Comparison of ENCODE assay signal across 8 cellular contexts in the genomic region with DNA sequence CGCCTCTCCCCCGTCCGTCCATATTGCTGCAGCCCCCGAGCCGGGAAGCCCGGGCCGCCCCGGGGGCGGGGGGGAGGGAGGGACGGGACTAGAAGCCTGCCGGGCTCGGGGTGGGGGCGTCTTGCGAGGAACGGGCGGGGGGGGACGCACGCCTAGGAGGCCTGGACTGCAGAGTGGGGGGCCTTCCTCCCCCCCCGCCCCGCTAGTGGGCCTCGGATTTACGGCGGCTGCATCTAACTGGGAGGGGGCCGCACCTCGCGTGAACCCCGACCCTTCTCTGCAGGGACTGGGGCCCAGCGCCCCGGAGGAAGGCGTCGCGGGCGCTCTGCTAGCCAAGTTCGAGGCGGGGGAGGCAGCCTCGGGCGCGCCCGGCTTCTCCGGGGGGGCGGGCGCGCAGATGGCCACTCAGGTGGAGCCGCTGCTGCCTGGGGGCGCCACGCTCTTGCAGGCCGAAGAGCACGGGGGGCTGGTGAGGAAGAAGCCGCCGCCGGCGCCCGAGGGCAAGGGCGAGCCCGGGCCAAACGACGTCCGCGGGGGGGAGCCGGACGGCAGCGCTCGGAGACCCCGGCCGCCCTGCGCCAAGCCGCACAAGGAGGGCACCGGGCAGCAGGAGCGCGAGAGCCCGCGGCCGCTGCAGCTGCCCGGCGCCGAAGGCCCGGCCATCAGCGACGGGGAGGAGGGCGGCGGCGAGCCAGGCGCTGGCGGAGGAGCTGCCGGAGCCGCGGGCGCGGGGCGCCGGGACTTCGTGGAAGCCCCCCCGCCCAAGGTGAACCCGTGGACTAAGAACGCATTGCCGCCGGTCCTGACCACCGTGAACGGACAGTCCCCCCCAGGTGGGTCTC. TPM values are rescaled to one million over a fixed set of nuclear protein-coding genes. Genes with fewer than 3 reads are reported as not detected.
DNase-seq lines count a peak whose midpoint lies in the region; ATAC-seq and TF ChIP-seq lines count a peak whose summit lies in the region.

A gene (plus strand): TSS at position 17 of the 842 bp plus-strand sequence. CDS start 381 bp downstream, at position 398.

- peak within 1 kb of the TSS; percentile 100 for H3K9ac ChIP-seq in KMS-11

- TF ChIP-seq EP300 in gastroesophageal sphincter (IDR thresholded peaks at IDR 0.05), result no peak

- peak within 1 kb of the TSS; percentile 96 for H3K4me3 Mint-ChIP-seq in activated T-cell treated with anti-CD3 and anti-CD28 coated beads, Interleukin-2, amount 50 U/mL, for 4 hours

- H3K9me3 ChIP-seq in gastroesophageal sphincter, result no peaks in the 10 kb centered on the region
- no peaks in the 10 kb centered on the region for H3K9me3 ChIP-seq in neutrophil

- H3K4me1 Mint-ChIP-seq in activated T-cell treated with anti-CD3 and anti-CD28 coated beads, Interleukin-2, amount 50 U/mL, for 4 hours (ENCODE audit: low read depth), result peaks cover 43% of the 10 kb centered on the region

- TF ChIP-seq CTCF in KMS-11 (conservative IDR thresholded peaks at IDR 0.05; ENCODE audit: low read depth, low read length) (no peak), gastroesophageal sphincter (IDR thresholded peaks at IDR 0.05) (peak in 1 of 4 experiments; percentile 27), neutrophil (IDR thresholded peaks at IDR 0.05) (no peak)

- no peaks in the 10 kb centered on the region for H3K27me3 Mint-ChIP-seq in activated T-cell treated with anti-CD3 and anti-CD28 coated beads, Interleukin-2, amount 50 U/mL, for 4 hours (ENCODE audit: low read depth)

- H3K9me3 Mint-ChIP-seq in activated T-cell treated with anti-CD3 and anti-CD28 coated beads, Interleukin-2, amount 50 U/mL, for 4 hours, result no peaks in the 10 kb centered on the region

- H3K27ac ChIP-seq in KMS-11, result peak within 1 kb of the TSS; percentile 98
- peak within 1 kb of the TSS; percentile 96 to 100 (median 99) for H3K27ac ChIP-seq in gastroesophageal sphincter
- peak within 1 kb of the TSS; percentile 85 for H3K27ac ChIP-seq in neutrophil

- no CpG with 5 or more reads among the region's 99 CpGs for WGBS in gastroesophageal sphincter (ENCODE audit: low coverage in 1 of 2), 2 donors

- H3K79me2 ChIP-seq in KMS-11 (ENCODE audit: insufficient read depth, low read depth), result peaks cover 56% of the 10 kb centered on the region

- peaks cover 5% of the 10 kb centered on the region for H3K36me3 Mint-ChIP-seq in activated T-cell treated with anti-CD3 and anti-CD28 coated beads, Interleukin-2, amount 50 U/mL, for 4 hours (ENCODE audit: insufficient read depth)

- DNase-seq in COLO668 (lab: John Stamatoyannopoulos, UW; ENCODE audit: unreplicated experiment) (peak; percentile 53), AG08396 (ENCODE audit: low spot score) (no peak), SHP77 treated with DMSO at 0.1 percent for 48 hours (lab: John Stamatoyannopoulos, UW) (no peak)
- DNase-seq in activated T-cell treated with anti-CD3 and anti-CD28 coated beads, Interleukin-2, amount 50 U/mL, for 4 hours, result peak; percentile 27

- no peak for TF ChIP-seq POLR2A in gastroesophageal sphincter (IDR thresholded peaks at IDR 0.05)

- H3K36me3 ChIP-seq in KMS-11 (ENCODE audit: insufficient read depth) (no peaks in the 10 kb centered on the region), gastroesophageal sphincter (no peaks in the 10 kb centered on the region), neutrophil (no peaks in the 10 kb centered on the region)

- H3K27me3 ChIP-seq in KMS-11 (ENCODE audit: insufficient read depth, low read depth), result no peaks in the 10 kb centered on the region
- no peaks in the 10 kb centered on the region for H3K27me3 ChIP-seq in gastroesophageal sphincter
- H3K27me3 ChIP-seq in neutrophil, result no peaks in the 10 kb centered on the region

- ATAC-seq in GM21381 (IDR thresholded peaks at IDR 0.05; ENCODE audit: unreplicated experiment) (peak; percentile 10), gastroesophageal sphincter (peak; percentile 8)
- peak; percentile 6 to 8 for ATAC-seq in activated T-cell treated with anti-CD3 and anti-CD28 coated beads, Interleukin-2, amount 50 U/mL, for 4 hours

- H2AFZ ChIP-seq in KMS-11 (ENCODE audit: low read depth), result peak within 1 kb of the TSS; percentile 58

- H3K4me3 ChIP-seq in KMS-11 (IDR thresholded peaks at IDR 0.05; ENCODE audit: insufficient read depth, low read depth, low read length), result no peak within 1 kb of the TSS
- peak within 1 kb of the TSS; percentile 92 to 95 for H3K4me3 ChIP-seq in gastroesophageal sphincter
- peak within 1 kb of the TSS; percentile 95 to 100 for H3K4me3 ChIP-seq in neutrophil (ENCODE audit: low read depth in 1 of 2, low read length in 1 of 2)

- H3K4me2 ChIP-seq in KMS-11, result peak within 1 kb of the TSS; percentile 91

- peaks cover 28% of the 10 kb centered on the region for H4K20me1 ChIP-seq in KMS-11 (ENCODE audit: insufficient read depth)

- peaks cover 42% of the 10 kb centered on the region for H3K4me1 ChIP-seq in KMS-11 (ENCODE audit: low read depth, poor library complexity, severe bottlenecking)
- peaks cover 3 to 58% (median 27%) of the 10 kb centered on the region in 3 donors for H3K4me1 ChIP-seq in gastroesophageal sphincter
- H3K4me1 ChIP-seq in neutrophil (ENCODE audit: control insufficient read depth in 1 of 2, insufficient read depth in 1 of 2, low read depth in 1 of 2, low read length in 1 of 2), result peaks cover 34 to 38% of the 10 kb centered on the region in 2 experiments

RNA-seq across cellular contexts. Expression of the gene that starts here (rescaled TPM):
- 100 to 1,000 TPM; 412 to 443 (median 432) TPM for total RNA-seq in activated T-cell treated with anti-CD3 and anti-CD28 coated beads, Interleukin-2, amount 50 U/mL, for 4 hours
- 100 to 1,000 TPM in 1 of 4 donors, 10 to 100 TPM in 3; 64.6 to 118 (median 80.1) TPM for total RNA-seq in gastroesophageal sphincter

Comparison
In these comparisons a context has a peak if more than half of its experiments do, and no peak if none do; other contexts are left out.
1. DNase-seq: peak in COLO668 (single experiment) and activated T-cell treated with anti-CD3 and anti-CD28 coated beads, Interleukin-2, amount 50 U/mL, for 4 hours (single experiment); none in AG08396 (single experiment) and SHP77 treated with DMSO at 0.1 percent for 48 hours (single experiment).
2. Peak in every context shown above with its lines, with median percentiles within 50 percentile points of each other: ATAC-seq and H3K27ac ChIP-seq.